ENCODE assay signal across 21 cellular contexts in the genomic region with DNA sequence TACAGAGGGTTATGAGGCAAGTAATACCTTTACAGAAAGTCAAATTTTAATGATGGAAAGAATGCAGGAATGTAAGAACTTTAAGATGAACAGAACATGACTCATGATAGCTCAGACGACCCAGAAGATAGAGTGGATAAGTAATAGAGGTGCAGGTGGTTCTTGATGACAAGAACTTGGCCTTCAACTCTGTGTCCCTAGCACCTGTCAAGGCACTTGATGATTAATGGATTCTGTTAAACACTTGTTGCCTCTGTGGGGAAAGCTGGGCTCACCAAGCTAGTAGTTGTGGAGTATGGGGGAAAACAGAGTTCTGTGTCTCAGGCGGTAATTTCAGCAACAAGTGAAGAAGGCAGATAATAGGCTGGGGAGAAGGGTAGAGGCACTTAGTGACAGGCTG.
A peak's percentile ranks its signal among the peaks of the same experiment; 100 is the strongest.
DNase-seq lines count a peak whose midpoint lies in the region; ATAC-seq and TF ChIP-seq lines count a peak whose summit lies in the region.
"Had no signal": no experiment of that assay in that cellular context is flagged by ENCODE, and none has a peak within 500 bp of the region (broad histone marks: within the 10 kb centered on the region; RNA-seq: fewer than 3 reads in every experiment).

No MANE protein-coding gene starts in this region.

- POLR2A ChIA-PET in MCF 10A (lab: Yijun Ruan, JAX), result no interaction called here

- ATAC-seq in gastrocnemius medialis (peak; percentile 79 to 84), GM18907 (IDR thresholded peaks at IDR 0.05; ENCODE audit: unreplicated experiment) (no peak), HG03108 (IDR thresholded peaks at IDR 0.05; ENCODE audit: unreplicated experiment) (no peak)
- ATAC-seq: A549 had no signal

- no peak overlapping the region for H3K9ac ChIP-seq in mammary epithelial cell (ENCODE audit: insufficient read depth, low read length)
- H3K9ac ChIP-seq: BLaER1 treated with 17β-estradiol and CSF1 and Interleukin-3, amounts not matched to agents 10 nM and 100 nM; GM23248 had no signal

- no peak overlapping the region for H2AFZ ChIP-seq in mammary epithelial cell (ENCODE audit: low read depth, low read length)
- H2AFZ ChIP-seq: GM23248 had no signal

- no peaks in the 10 kb centered on the region for H3K4me1 ChIP-seq in mammary epithelial cell (ENCODE audit: insufficient read depth, low read length)
- peaks cover 13% of the 10 kb centered on the region in 2 donors for H3K4me1 ChIP-seq in gastrocnemius medialis
- H3K4me1 ChIP-seq in esophagus muscularis mucosa, result no peaks in the 10 kb centered on the region
- H3K4me1 ChIP-seq: A549; BE2C; BLaER1 treated with 17β-estradiol and CSF1 and Interleukin-3, amounts not matched to agents 10 nM and 100 nM had no signal

- peaks cover 7% of the 10 kb centered on the region for H3K4me1 Mint-ChIP-seq in MCF 10A (ENCODE audit: insufficient read depth, unreplicated experiment)
- H3K4me1 Mint-ChIP-seq: CD14-positive monocyte; CD4-positive, alpha-beta memory T cell had no signal

- BruUV-seq in MCF 10A (replicated peaks; lab: Mats Ljungman, UMichigan) (no TSS peak), mammary epithelial cell (replicated peaks; lab: Mats Ljungman, UMichigan) (no TSS peak)

- dilution Hi-C loops in mammary epithelial cell (cut with HindIII; ENCODE audit: low sequenced_read_pairs), result no loop called here

- H3K4me2 ChIP-seq in mammary epithelial cell (ENCODE audit: insufficient read depth, low read depth, low read length), result no peak overlapping the region
- H3K4me2 ChIP-seq: A549; BLaER1 treated with 17β-estradiol and CSF1 and Interleukin-3, amounts not matched to agents 10 nM and 100 nM had no signal

- H3K27me3 ChIP-seq in mammary epithelial cell (ENCODE audit: insufficient read depth, low read length), result no peaks in the 10 kb centered on the region
- no peaks in the 10 kb centered on the region for H3K27me3 ChIP-seq in gastrocnemius medialis
- H3K27me3 ChIP-seq in esophagus muscularis mucosa, result no peaks in the 10 kb centered on the region
- H3K27me3 ChIP-seq: BLaER1 treated with 17β-estradiol and CSF1 and Interleukin-3, amounts not matched to agents 10 nM and 100 nM had no signal

- DNase-seq in MCF 10A (ENCODE audit: unreplicated experiment), result no peak
- DNase-seq in mammary epithelial cell, result no peak
- DNase-seq in glomerular visceral epithelial cell (ENCODE audit: extremely low spot score), result peak; percentile 8
- peak in 1 of 2 donors; percentile 24 for DNase-seq in gastrocnemius medialis
- DNase-seq in CD1c-positive myeloid dendritic cell (ENCODE audit: extremely low spot score), result no peak
- no peak for DNase-seq in esophagus muscularis mucosa (ENCODE audit: extremely low spot score)
- DNase-seq: AML-193, BE2C, COR-L47, DMS79 treated with DMSO at 0.1 percent for 48 hours, GF-D8, GM23248, H7, HCEC 1CT had no signal

- H3K36me3 Mint-ChIP-seq in MCF 10A (ENCODE audit: insufficient read depth, unreplicated experiment), result no peaks in the 10 kb centered on the region
- H3K36me3 Mint-ChIP-seq: CD14-positive monocyte; CD4-positive, alpha-beta memory T cell had no signal

- intact Hi-C loops in MCF 10A (cut with micrococcal nuclease) (no loop called here), mammary epithelial cell (cut with micrococcal nuclease) (no loop called here), gastrocnemius medialis (cut with DNase I; ENCODE audit: low total_unique reads) (no loop called here), esophagus muscularis mucosa (cut with DNase I) (no loop called here)

- 63% methylated on average over 2 of the region's 2 CpGs for WGBS in mammary epithelial cell (ENCODE audit: low coverage, missing lambda C conversion rate)
- 63% methylated on average over 2 of the region's 2 CpGs for WGBS in esophagus muscularis mucosa

- H3K9me3 Mint-ChIP-seq in MCF 10A (ENCODE audit: unreplicated experiment), result no peaks in the 10 kb centered on the region
- H3K9me3 Mint-ChIP-seq: CD4-positive, alpha-beta memory T cell had no signal

- H3K27me3 Mint-ChIP-seq in MCF 10A (ENCODE audit: insufficient read depth, unreplicated experiment), result peaks cover 4% of the 10 kb centered on the region

- no peaks in the 10 kb centered on the region for H3K9me3 ChIP-seq in mammary epithelial cell (replicated peaks; ENCODE audit: insufficient read depth, low read length)
- no peaks in the 10 kb centered on the region for H3K9me3 ChIP-seq in gastrocnemius medialis
- H3K9me3 ChIP-seq in esophagus muscularis mucosa, result no peaks in the 10 kb centered on the region
- H3K9me3 ChIP-seq: A549, BE2C had no signal

- H3K27ac Mint-ChIP-seq in MCF 10A (ENCODE audit: low read depth, unreplicated experiment), result peak overlapping the region; percentile 4
- H3K27ac Mint-ChIP-seq: CD14-positive monocyte; CD4-positive, alpha-beta memory T cell had no signal

- no peak for TF ChIP-seq POLR2A in gastrocnemius medialis (IDR thresholded peaks at IDR 0.05)
- TF ChIP-seq POLR2A in esophagus muscularis mucosa (IDR thresholded peaks at IDR 0.05; ENCODE audit: low read depth), result no peak

- in situ Hi-C loops in mammary epithelial cell (cut with MboI; ENCODE audit: low sequenced_read_pairs in 2 of 2) (no loop called here), gastrocnemius medialis (cut with MboI; ENCODE audit: low sequenced_read_pairs in 4 of 4) (no loop called here)

- H4K20me1 ChIP-seq in mammary epithelial cell (ENCODE audit: insufficient read depth, low read length), result no peaks in the 10 kb centered on the region
- H4K20me1 ChIP-seq: BLaER1 treated with 17β-estradiol and CSF1 and Interleukin-3, amounts not matched to agents 10 nM and 100 nM had no signal

- H3K27ac ChIP-seq in mammary epithelial cell (ENCODE audit: insufficient read depth, low read depth, low read length) (no peak overlapping the region), gastrocnemius medialis (peak overlapping the region in 3 of 4 donors; percentile 29 to 74 (median 64)), esophagus muscularis mucosa (replicated peaks in 1 of 4) (no peak overlapping the region)
- H3K27ac ChIP-seq: 22Rv1; A549; BLaER1 treated with 17β-estradiol and CSF1 and Interleukin-3, amounts not matched to agents 10 nM and 100 nM; GM23248 had no signal

- H3K4me3 ChIP-seq in mammary epithelial cell (replicated peaks in 1 of 3; ENCODE audit: insufficient read depth in 1 of 3, low read depth in 2 of 3, low read length in 3 of 3) (no peak overlapping the region), gastrocnemius medialis (no peak overlapping the region), esophagus muscularis mucosa (no peak overlapping the region)
- H3K4me3 ChIP-seq: A549; BLaER1 treated with 17β-estradiol and CSF1 and Interleukin-3, amounts not matched to agents 10 nM and 100 nM; GM23248 had no signal

- TF ChIP-seq EP300 in esophagus muscularis mucosa (IDR thresholded peaks at IDR 0.05), result no peak

- CTCF ChIA-PET in MCF 10A (lab: Yijun Ruan, JAX), result interaction anchor here (0.7 kb wide), 1 partner anchor 161 kb away, joined by 3 read pairs; no protein-coding TSS in a partner anchor
- CTCF ChIA-PET in mammary epithelial cell (lab: Charles Lee; ENCODE audit: low non-redundant PET), result no interaction called here

- H3K79me2 ChIP-seq in mammary epithelial cell (ENCODE audit: insufficient read depth, low read length), result no peaks in the 10 kb centered on the region

- H3K36me3 ChIP-seq in mammary epithelial cell (ENCODE audit: insufficient read depth, low read length) (no peaks in the 10 kb centered on the region), gastrocnemius medialis (no peaks in the 10 kb centered on the region), esophagus muscularis mucosa (no peaks in the 10 kb centered on the region)
- H3K36me3 ChIP-seq: BE2C; BLaER1 treated with 17β-estradiol and CSF1 and Interleukin-3, amounts not matched to agents 10 nM and 100 nM had no signal

- TF ChIP-seq CTCF in MCF 10A (IDR thresholded peaks at IDR 0.05; ENCODE audit: unreplicated experiment) (no peak), mammary epithelial cell (conservative IDR thresholded peaks at IDR 0.05 in 1 of 2, IDR thresholded peaks at IDR 0.05 in 1 of 2; ENCODE audit: extremely low read depth in 1 of 2, insufficient read depth in 1 of 2, low read depth in 1 of 2, low read length in 2 of 2) (no peak), gastrocnemius medialis (IDR thresholded peaks at IDR 0.05 in 4 of 5, conservative IDR thresholded peaks at IDR 0.05 in 1 of 5) (no peak), esophagus muscularis mucosa (IDR thresholded peaks at IDR 0.05) (no peak)

- H3K4me3 Mint-ChIP-seq in MCF 10A (ENCODE audit: unreplicated experiment), result no peak overlapping the region
- H3K4me3 Mint-ChIP-seq: CD14-positive monocyte; CD4-positive, alpha-beta memory T cell had no signal

Comparison
In these comparisons a context has a peak if more than half of its experiments do, and no peak if none do; other contexts are left out.
1. H3K27ac ChIP-seq: peak in gastrocnemius medialis (3 of 4); none in mammary epithelial cell (single experiment) and esophagus muscularis mucosa (0 of 4).
2. ATAC-seq: peak in gastrocnemius medialis (2 of 2); none in GM18907 (single experiment) and HG03108 (single experiment).